7 cellular contexts compared by ENCODE assay signal in the genomic region with DNA sequence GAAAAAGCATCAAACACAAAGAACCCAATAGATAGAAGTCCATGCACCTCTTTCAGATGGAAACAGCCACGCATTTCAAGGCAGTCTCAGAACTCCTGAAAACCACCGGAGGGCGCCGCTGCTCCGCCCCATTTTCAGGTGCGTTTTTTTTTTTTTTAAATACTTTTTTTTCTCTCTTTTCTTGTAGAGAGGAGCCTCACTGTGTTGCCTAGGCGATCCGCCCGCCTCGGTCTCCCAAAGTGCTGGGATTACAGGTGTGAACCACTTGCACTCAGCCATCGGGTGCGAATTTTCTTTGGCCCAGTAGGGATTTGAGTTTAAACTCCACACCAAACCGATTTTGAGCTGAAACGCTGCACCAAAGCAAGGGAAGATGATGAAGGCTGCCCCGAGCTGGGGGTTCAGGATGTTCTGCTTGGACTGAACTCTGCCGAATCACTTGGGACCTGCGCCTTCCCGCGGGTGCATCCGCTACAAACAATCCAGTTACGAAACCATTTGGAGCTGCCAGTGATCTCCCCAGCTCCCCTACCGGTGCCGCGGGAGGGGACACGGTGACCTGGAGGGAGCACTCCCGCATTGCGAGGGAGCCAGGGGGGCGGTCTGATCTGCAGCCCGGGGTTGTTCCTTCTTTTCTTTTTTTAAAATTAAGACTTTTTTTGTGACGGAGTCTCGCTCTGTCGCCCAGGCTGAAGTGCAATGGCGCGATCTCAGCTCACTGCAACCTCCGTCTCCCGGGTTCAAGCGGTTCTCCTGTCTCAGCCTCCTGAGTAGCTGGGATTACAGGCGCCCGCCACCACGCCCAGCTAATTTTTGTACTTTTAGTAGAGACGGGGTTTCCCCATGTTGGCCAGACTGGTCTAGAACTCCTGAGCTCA.
DNase-seq lines count a peak whose midpoint lies in the region; ATAC-seq and TF ChIP-seq lines count a peak whose summit lies in the region.

No MANE protein-coding gene starts in this region.

- H3K27ac ChIP-seq in epithelial cell of prostate (peak overlapping the region; percentile 69), mucosa of rectum (ENCODE audit: low read depth in 2 of 2, low read length in 2 of 2) (peak overlapping the region; percentile 82 to 84)

- peaks cover 12 to 19% of the 10 kb centered on the region in 2 donors for H3K36me3 ChIP-seq in mucosa of rectum (ENCODE audit: control insufficient read depth in 2 of 2, insufficient read depth in 2 of 2, low read length in 2 of 2)

- peak; percentile 71 for TF ChIP-seq CTCF in GM12874 (IDR thresholded peaks at IDR 0.05; ENCODE audit: insufficient read depth, low read depth, low read length)

- H3K4me3 ChIP-seq in mucosa of rectum (ENCODE audit: low read length in 2 of 2): peak overlapping the region; percentile 77 to 86

- peak overlapping the region; percentile 68 to 80 for H3K9ac ChIP-seq in mucosa of rectum (ENCODE audit: low read depth in 1 of 2, low read length in 2 of 2)

- peak; percentile 60 for ATAC-seq in HG03159 (IDR thresholded peaks at IDR 0.05; ENCODE audit: unreplicated experiment)

- H3K27me3 ChIP-seq in mucosa of rectum (ENCODE audit: control insufficient read depth in 2 of 2, insufficient read depth in 2 of 2, low read length in 2 of 2): no peaks in the 10 kb centered on the region

- H3K9me3 ChIP-seq in mucosa of rectum (ENCODE audit: control insufficient read depth in 2 of 2, low read length in 2 of 2): no peaks in the 10 kb centered on the region

- DNase-seq in NCI-H748 treated with DMSO at 0.1 percent for 48 hours (lab: John Stamatoyannopoulos, UW) (peak; percentile 38), epithelial cell of prostate (ENCODE audit: low read depth, low spot score) (no peak)
- DNase-seq in activated CD8-positive, alpha-beta memory T cell treated with anti-CD3 and anti-CD28 coated beads, Interleukin-2, amount 50 U/mL, for 4 hours: peak; percentile 63
- DNase-seq in stimulated activated naive CD4-positive, alpha-beta T cell treated with Interleukin-2 at 50 U/mL for 16 hours (lab: John Stamatoyannopoulos, UW): peak; percentile 54

- H3K4me1 ChIP-seq in mucosa of rectum (ENCODE audit: control insufficient read depth in 2 of 2, insufficient read depth in 2 of 2, low read length in 2 of 2): peaks cover 0 to 5% of the 10 kb centered on the region in 2 donors
